1 cellular context compared by ENCODE assay signal in genomic region chr3:197422506-197422905, GRCh38.
TF ChIP-seq lines count a peak whose summit lies in the region.

No MANE protein-coding gene starts in this region.

TF ChIP-seq in HepG2, 621 proteins besides CTCF, POLR2A, EP300 and RAD21 (continued from another document and continues in another):
- TF ChIP-seq PAXIP1 (CRISPR knock-in tag; conservative IDR thresholded peaks at IDR 0.05) (peak; percentile 76), ZNF616 (CRISPR knock-in tag; IDR thresholded peaks at IDR 0.05; ENCODE audit: low read depth) (no peak), FOSL2 (CRISPR knock-in tag; IDR thresholded peaks at IDR 0.05) (no peak), ASH2L (IDR thresholded peaks at IDR 0.05; ENCODE audit: insufficient read length, low read depth, low read length) (peak; percentile 56), PITX1 (CRISPR knock-in tag; IDR thresholded peaks at IDR 0.05) (no peak), ZNF878 (CRISPR knock-in tag; IDR thresholded peaks at IDR 0.05) (no peak), TP53 (CRISPR knock-in tag; conservative IDR thresholded peaks at IDR 0.05) (no peak), KDM6A (CRISPR knock-in tag; IDR thresholded peaks at IDR 0.05; ENCODE audit: low read depth) (peak; percentile 17; the same call in 1 of the 2 replicates), MZF1 (CRISPR knock-in tag; IDR thresholded peaks at IDR 0.05; ENCODE audit: borderline replicate concordance) (no peak), ZBTB3 (CRISPR knock-in tag; IDR thresholded peaks at IDR 0.05; ENCODE audit: borderline replicate concordance, low read depth) (no peak), ZNF746 (CRISPR knock-in tag; IDR thresholded peaks at IDR 0.05) (no peak), ATF1 (CRISPR knock-in tag; IDR thresholded peaks at IDR 0.05) (no peak), ARNT (IDR thresholded peaks at IDR 0.05) (no peak), ZNF121 (CRISPR knock-in tag; IDR thresholded peaks at IDR 0.05) (no peak), ZNF792 (CRISPR knock-in tag; IDR thresholded peaks at IDR 0.05) (0 out of 2 replicates have a peak, but pooled peaks have one; percentile 37), HNRNPLL (IDR thresholded peaks at IDR 0.05; ENCODE audit: low read depth, low read length, poor library complexity, severe bottlenecking) (no peak), IKZF4 (CRISPR knock-in tag; IDR thresholded peaks at IDR 0.05; ENCODE audit: borderline replicate concordance, low read depth, not compliant biosample characterization) (no peak), TFDP1 (CRISPR knock-in tag; IDR thresholded peaks at IDR 0.05; ENCODE audit: borderline replicate concordance) (no peak), FOXK2 (IDR thresholded peaks at IDR 0.05) (no peak), ZBTB37 (CRISPR knock-in tag; IDR thresholded peaks at IDR 0.05) (no peak), SNAPC5 (CRISPR knock-in tag; IDR thresholded peaks at IDR 0.05; ENCODE audit: borderline replicate concordance) (no peak), ZNF224 (CRISPR knock-in tag; IDR thresholded peaks at IDR 0.05) (no peak), FOXP4 (CRISPR knock-in tag; IDR thresholded peaks at IDR 0.05) (no peak), ATF7-NPFF (CRISPR knock-in tag; IDR thresholded peaks at IDR 0.05; ENCODE audit: low read depth) (no peak), ZNF264 (CRISPR knock-in tag; IDR thresholded peaks at IDR 0.05) (peak; percentile 57; the same call in 1 of the 2 replicates), CEBPG (CRISPR knock-in tag; IDR thresholded peaks at IDR 0.05) (no peak), ZBTB10 (CRISPR knock-in tag; IDR thresholded peaks at IDR 0.05; ENCODE audit: borderline replicate concordance) (0 out of 2 replicates have a peak, but pooled peaks have one; percentile 27), MLXIP (CRISPR knock-in tag; IDR thresholded peaks at IDR 0.05; ENCODE audit: borderline replicate concordance) (no peak), NCOR1 (IDR thresholded peaks at IDR 0.05; ENCODE audit: borderline replicate concordance, low read length) (peak; percentile 63; the same call in 1 of the 2 replicates), IKZF5 (CRISPR knock-in tag; IDR thresholded peaks at IDR 0.05) (no peak), RFXAP (CRISPR knock-in tag; IDR thresholded peaks at IDR 0.05; ENCODE audit: borderline replicate concordance) (no peak), CEBPB (IDR thresholded peaks at IDR 0.05; ENCODE audit: borderline replicate concordance, low read depth, low read length) (no peak), ARID5B (CRISPR knock-in tag; IDR thresholded peaks at IDR 0.05) (peak; percentile 19; the same call in 1 of the 2 replicates), NR2F6 (IDR thresholded peaks at IDR 0.05) (no peak), NR2F6 (CRISPR knock-in tag; IDR thresholded peaks at IDR 0.05) (peak; percentile 18; the same call in 1 of the 2 replicates), NRL (CRISPR knock-in tag; IDR thresholded peaks at IDR 0.05; ENCODE audit: borderline replicate concordance) (no peak)
